In genomic region chrX:51519131-51519530, GRCh38 we compare ENCODE assay signal across 1 cellular context. TPM values are rescaled to one million over a fixed set of nuclear protein-coding genes. Genes with fewer than 3 reads are reported as not detected.
"Had no signal": no experiment of that assay in that cellular context is flagged by ENCODE, and none has a peak within 500 bp of the region (broad histone marks: within the 10 kb centered on the region; RNA-seq: fewer than 3 reads in every experiment).

No MANE protein-coding gene starts in this region.

RNA-seq across cellular contexts. Expression of gene NUDT11, which starts 22.7 kb away (rescaled TPM):
- total RNA-seq: activated B cell treated with CpG ODN at 0.5 μM for 24 hours had no signal
